13 cellular contexts compared by ENCODE assay signal in the genomic region with DNA sequence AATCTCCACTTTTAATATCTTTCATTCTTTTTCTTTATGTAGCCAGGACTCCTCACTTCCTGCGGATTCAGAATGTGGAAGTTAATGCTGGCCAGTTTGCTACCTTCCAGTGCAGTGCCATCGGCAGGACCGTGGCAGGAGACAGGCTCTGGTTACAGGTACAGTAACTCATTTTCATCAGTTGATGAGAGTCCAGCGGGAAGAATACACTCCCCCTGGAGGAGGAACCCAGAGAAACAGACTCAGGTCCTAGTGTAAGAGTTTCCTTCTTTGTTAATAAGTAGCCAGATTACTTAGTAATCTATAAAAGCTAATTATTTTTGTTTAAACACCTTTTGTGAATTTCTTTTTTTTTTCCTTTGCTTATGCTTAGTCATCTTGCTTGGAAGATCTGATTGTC.
DNase-seq lines count a peak whose midpoint lies in the region; ATAC-seq and TF ChIP-seq lines count a peak whose summit lies in the region.
"Had no signal": no experiment of that assay in that cellular context is flagged by ENCODE, and none has a peak within 500 bp of the region (broad histone marks: within the 10 kb centered on the region; RNA-seq: fewer than 3 reads in every experiment).

No MANE protein-coding gene starts in this region.

- peak overlapping the region; percentile 16; the same call in 1 of the 2 replicates for H3K27ac ChIP-seq in ACC112 (ENCODE audit: low read depth, low read length)
- H3K27ac ChIP-seq: thyroid gland had no signal

- DNase-seq in Jurkat, Clone E6-1 (ENCODE audit: low read depth, low spot score): peak; percentile 6
- DNase-seq in SK-MEL-5 (ENCODE audit: low read depth, low spot score) (peak; percentile 42), kidney epithelial cell (ENCODE audit: low read depth) (peak; percentile 44), HUDEP-2 (lab: John Stamatoyannopoulos, UW; ENCODE audit: unreplicated experiment in 76 of 76) (no peak), GM10266 (ENCODE audit: extremely low spot score) (no peak)
- DNase-seq: activated CD4-positive, CD25-positive, alpha-beta regulatory T cell treated with anti-CD3 and anti-CD28 coated beads, Interleukin-2, amount 50 U/mL, for 72 hours; CD4-positive, CD25-positive, alpha-beta regulatory T cell; GOT3; thyroid gland had no signal

- TF ChIP-seq CTCF in kidney epithelial cell (IDR thresholded peaks at IDR 0.05; ENCODE audit: insufficient read depth, low read length, poor library complexity, severe bottlenecking) (peak; percentile 70), GM10266 (IDR thresholded peaks at IDR 0.05; ENCODE audit: control insufficient read depth, insufficient read depth, low read depth, missing control alignments) (no peak)

- H3K27me3 ChIP-seq in ACC112 (ENCODE audit: insufficient read depth, low read length) (no peaks in the 10 kb centered on the region), kidney epithelial cell (ENCODE audit: control insufficient read depth, insufficient read depth, low read length) (no peaks in the 10 kb centered on the region)
- H3K27me3 ChIP-seq: thyroid gland had no signal

- H3K4me3 ChIP-seq in ACC112 (ENCODE audit: low read depth, low read length): no peak overlapping the region
- no peak overlapping the region for H3K4me3 ChIP-seq in Jurkat, Clone E6-1 (ENCODE audit: low read length)
- H3K4me3 ChIP-seq in kidney epithelial cell (ENCODE audit: low read depth, low read length): no peak overlapping the region
- H3K4me3 ChIP-seq: thyroid gland had no signal

- in situ Hi-C loops in SK-MEL-5 (cut with HindIII; ENCODE audit: low pct_unique_long_range_greater_than_20kb, low sequenced_read_pairs): no loop called here

- ATAC-seq in HG03025 (IDR thresholded peaks at IDR 0.05; ENCODE audit: low FRiP score, unreplicated experiment) (no peak), HG02571 (IDR thresholded peaks at IDR 0.05; ENCODE audit: unreplicated experiment) (no peak)
- ATAC-seq: natural killer cell treated with Interleukin-12 subunit alpha and Interleukin-12 subunit beta and Interleukin-15 and Interleukin-18, amount 100 ng/mL, for 72 hours had no signal

- peaks cover 34% of the 10 kb centered on the region for H3K4me1 ChIP-seq in ACC112 (ENCODE audit: control insufficient read depth, insufficient read depth, low read length, unreplicated experiment)

- no peak overlapping the region for H2AFZ ChIP-seq in ACC112 (ENCODE audit: low read length, unreplicated experiment)

- H3K36me3 ChIP-seq in ACC112 (ENCODE audit: insufficient read depth, low read length): no peaks in the 10 kb centered on the region
- no peaks in the 10 kb centered on the region for H3K36me3 ChIP-seq in kidney epithelial cell (ENCODE audit: control insufficient read depth, insufficient read depth, low read length)
- H3K36me3 ChIP-seq: thyroid gland had no signal

- peaks cover 12% of the 10 kb centered on the region for H3K79me2 ChIP-seq in ACC112 (ENCODE audit: control insufficient read depth, insufficient read depth, low read length, unreplicated experiment)

Comparison
In these comparisons a context has a peak if more than half of its experiments do, and no peak if none do; other contexts are left out.
1. DNase-seq: peak in Jurkat, Clone E6-1 (single experiment), SK-MEL-5 (single experiment) and kidney epithelial cell (single experiment); none in HUDEP-2 (0 of 76) and GM10266 (single experiment).